In the genomic region with DNA sequence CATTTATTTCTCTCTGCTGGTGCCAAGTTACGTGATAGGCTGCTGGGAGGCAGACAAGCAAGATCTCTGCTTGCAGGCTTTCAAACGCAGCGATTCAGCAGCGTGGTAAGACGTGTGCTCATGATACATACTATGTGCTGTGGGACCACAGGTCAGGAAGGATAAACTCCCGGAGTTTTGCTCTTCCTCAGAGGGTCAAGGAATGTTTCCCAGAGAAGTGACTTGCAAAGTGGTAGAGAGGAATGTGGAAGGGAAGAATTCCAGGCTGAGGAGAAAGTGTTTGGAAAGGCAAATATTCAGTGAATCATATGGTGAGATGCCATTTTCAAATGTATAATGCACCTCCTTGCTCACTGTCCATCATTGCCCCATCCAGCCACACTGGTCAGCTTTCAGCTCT, we compare ENCODE assay signal across 13 cellular contexts. TPM values are rescaled to one million over a fixed set of nuclear protein-coding genes. Genes with fewer than 3 reads are reported as not detected.
A peak's percentile ranks its signal among the peaks of the same experiment; 100 is the strongest.
DNase-seq lines count a peak whose midpoint lies in the region; ATAC-seq, FAIRE-seq and TF ChIP-seq lines count a peak whose summit lies in the region.
"Had no signal": no experiment of that assay in that cellular context is flagged by ENCODE, and none has a peak within 500 bp of the region (broad histone marks: within the 10 kb centered on the region; RNA-seq: fewer than 3 reads in every experiment).

No MANE protein-coding gene starts in this region.

- intact Hi-C loops in prostate gland (cut with DNase I): no loop called here

- H2AFZ ChIP-seq in SK-N-SH (ENCODE audit: low read depth) (no peak overlapping the region), hepatocyte (no peak overlapping the region)

- H4K20me1 ChIP-seq in SK-N-SH (ENCODE audit: insufficient read depth): 0 out of 2 replicates have a peak, but pooled peaks cover 2% of the 10 kb centered on the region
- no peaks in the 10 kb centered on the region for H4K20me1 ChIP-seq in hepatocyte (ENCODE audit: insufficient read depth, poor library complexity, severe bottlenecking)

- no peak for TF ChIP-seq CTCF in SK-N-SH (IDR thresholded peaks at IDR 0.05)
- TF ChIP-seq CTCF in hepatocyte (IDR thresholded peaks at IDR 0.05; ENCODE audit: poor library complexity): no peak
- TF ChIP-seq CTCF in prostate gland (IDR thresholded peaks at IDR 0.05): no peak

- TF ChIP-seq POLR2A in prostate gland (IDR thresholded peaks at IDR 0.05): no peak
- TF ChIP-seq POLR2A in GM12892 (IDR thresholded peaks at IDR 0.05; ENCODE audit: low read depth, low read length): no peak

- CTCF ChIA-PET in SK-N-SH (lab: Yijun Ruan, JAX): no interaction called here

- no peaks in the 10 kb centered on the region for H3K9me3 ChIP-seq in SK-N-SH
- no peaks in the 10 kb centered on the region for H3K9me3 ChIP-seq in hepatocyte (ENCODE audit: low read depth)
- no peaks in the 10 kb centered on the region for H3K9me3 ChIP-seq in prostate gland
- H3K9me3 ChIP-seq: neutrophil had no signal

- H3K27ac ChIP-seq in SK-N-SH (ENCODE audit: low read depth in 2 of 2, low read length in 1 of 2) (peak overlapping the region; percentile 47 to 69; a peak in 3 of 4 replicates), hepatocyte (peak overlapping the region; percentile 74), prostate gland (peak overlapping the region; percentile 38 to 56)
- H3K27ac ChIP-seq: neutrophil had no signal

- no peak overlapping the region for H3K9ac ChIP-seq in SK-N-SH

- no peak for FAIRE-seq in GM12892 (lab: Jason Lieb, UNC)

- peaks cover 14% of the 10 kb centered on the region for H3K79me2 ChIP-seq in SK-N-SH (ENCODE audit: insufficient read depth)
- peaks cover 82% of the 10 kb centered on the region for H3K79me2 ChIP-seq in hepatocyte

- POLR2A ChIA-PET in SK-N-SH (lab: Yijun Ruan, JAX): no interaction called here

- TF ChIP-seq RAD21 in SK-N-SH (IDR thresholded peaks at IDR 0.05; ENCODE audit: low read length): no peak

- H3K36me3 ChIP-seq in SK-N-SH (replicated peaks in 1 of 2; ENCODE audit: control insufficient read depth in 1 of 2, insufficient read depth in 2 of 2, low read length in 1 of 2) (no peaks in the 10 kb centered on the region), hepatocyte (replicated peaks; ENCODE audit: insufficient read depth, low read depth) (no peaks in the 10 kb centered on the region), prostate gland (no peaks in the 10 kb centered on the region)
- H3K36me3 ChIP-seq: neutrophil had no signal

- H3K4me1 ChIP-seq in SK-N-SH (ENCODE audit: control insufficient read depth in 1 of 2, insufficient read depth in 2 of 2, low read depth in 1 of 2, low read length in 1 of 2) (peaks cover 0 to 6% of the 10 kb centered on the region in 2 experiments; a peak in 3 of 4 replicates), hepatocyte (ENCODE audit: insufficient read depth) (peaks cover 12% of the 10 kb centered on the region), prostate gland (replicated peaks) (peaks cover 6% of the 10 kb centered on the region)

- ATAC-seq in HG03196 (IDR thresholded peaks at IDR 0.05; ENCODE audit: unreplicated experiment): no peak

- H3K4me3 ChIP-seq in SK-N-SH (ENCODE audit: low read depth in 2 of 2, low read length in 1 of 2) (no peak overlapping the region), hepatocyte (no peak overlapping the region), prostate gland (peak overlapping the region; percentile 2 to 14)

- no peaks in the 10 kb centered on the region for H3K9me2 ChIP-seq in SK-N-SH
- no peaks in the 10 kb centered on the region for H3K9me2 ChIP-seq in hepatocyte (replicated peaks; ENCODE audit: insufficient read depth)

- H3F3A ChIP-seq in SK-N-SH (replicated peaks; ENCODE audit: insufficient read depth): peaks cover 5% of the 10 kb centered on the region

- TF ChIP-seq EP300 in SK-N-SH (IDR thresholded peaks at IDR 0.05; ENCODE audit: borderline replicate concordance in 1 of 2, low read depth in 1 of 2, low read length in 1 of 2): no peak

- H3K4me2 ChIP-seq in SK-N-SH: peak overlapping the region; percentile 63; the same call in 1 of the 2 replicates
- H3K4me2 ChIP-seq in hepatocyte: peak overlapping the region; percentile 67

- H3K27me3 ChIP-seq in SK-N-SH (ENCODE audit: insufficient read depth): no peaks in the 10 kb centered on the region; the same call in 1 of the 2 replicates
- no peaks in the 10 kb centered on the region for H3K27me3 ChIP-seq in hepatocyte
- H3K27me3 ChIP-seq in prostate gland (replicated peaks; ENCODE audit: insufficient read depth): no peaks in the 10 kb centered on the region
- H3K27me3 ChIP-seq: neutrophil had no signal

- 13% methylated on average over 6 of the region's 6 CpGs for WGBS in SK-N-SH (ENCODE audit: low lambda C conversion rate)
- 72% methylated on average over 6 of the region's 6 CpGs for WGBS in hepatocyte (ENCODE audit: low lambda C conversion rate, missing lambda C conversion rate)
- WGBS in prostate gland: 44% methylated on average over 6 of the region's 6 CpGs

- DNase-seq in ELR (ENCODE audit: low read depth) (peak; percentile 41), SK-N-SH (no peak), hepatocyte (ENCODE audit: low spot score) (no peak), prostate gland (ENCODE audit: low spot score) (no peak), GM12892 (ENCODE audit: insufficient read length) (no peak), DMS79 treated with DMSO at 0.1 percent for 48 hours (lab: John Stamatoyannopoulos, UW) (no peak), NCI-H446 (lab: John Stamatoyannopoulos, UW) (no peak)
- DNase-seq: activated CD4-positive, alpha-beta memory T cell treated with anti-CD3 and anti-CD28 coated beads, Interleukin-2, amount 10 ng/mL, durations not matched to agents 7 days and 5 days; NCI-H1436; stimulated activated CD4-positive, alpha-beta T cell treated with anti-CD3 and anti-CD28 coated beads, Interleukin-2, amount 100 ng/mL, for 48 hours; T-helper 1 cell had no signal

TF ChIP-seq in SK-N-SH, 30 proteins besides CTCF, POLR2A, EP300 and RAD21:
- TF ChIP-seq FOXJ3 (CRISPR knock-in tag; IDR thresholded peaks at IDR 0.05): no peak
- no peak for TF ChIP-seq RFX5 (IDR thresholded peaks at IDR 0.05; ENCODE audit: low read length)
- no peak for TF ChIP-seq MXI1 (IDR thresholded peaks at IDR 0.05; ENCODE audit: low read depth, low read length)
- TF ChIP-seq ELF1 (IDR thresholded peaks at IDR 0.05): no peak
- no peak for TF ChIP-seq NFIC (IDR thresholded peaks at IDR 0.05; ENCODE audit: borderline replicate concordance)
- TF ChIP-seq RCOR1 (IDR thresholded peaks at IDR 0.05; ENCODE audit: low read length): no peak
- no peak for TF ChIP-seq POLR2AphosphoS5 (IDR thresholded peaks at IDR 0.05; ENCODE audit: low read depth, low read length)
- TF ChIP-seq GATA2 (CRISPR knock-in tag; IDR thresholded peaks at IDR 0.05): no peak
- no peak for TF ChIP-seq RXRA (IDR thresholded peaks at IDR 0.05; ENCODE audit: borderline replicate concordance, low read depth)
- TF ChIP-seq, protein P1, sequence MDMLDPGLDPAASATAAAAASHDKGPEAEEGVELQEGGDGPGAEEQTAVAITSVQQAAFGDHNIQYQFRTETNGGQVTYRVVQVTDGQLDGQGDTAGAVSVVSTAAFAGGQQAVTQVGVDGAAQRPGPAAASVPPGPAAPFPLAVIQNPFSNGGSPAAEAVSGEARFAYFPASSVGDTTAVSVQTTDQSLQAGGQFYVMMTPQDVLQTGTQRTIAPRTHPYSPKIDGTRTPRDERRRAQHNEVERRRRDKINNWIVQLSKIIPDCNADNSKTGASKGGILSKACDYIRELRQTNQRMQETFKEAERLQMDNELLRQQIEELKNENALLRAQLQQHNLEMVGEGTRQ (IDR thresholded peaks at IDR 0.05; ENCODE audit: borderline replicate concordance, low read depth, low read length): no peak
- no peak for TF ChIP-seq TAF1 (IDR thresholded peaks at IDR 0.05; ENCODE audit: borderline replicate concordance, low read depth, low read length)
- TF ChIP-seq SMC3 (IDR thresholded peaks at IDR 0.05; ENCODE audit: low read depth, low read length): no peak

RNA-seq across cellular contexts. Expression of a gene that starts 46.5 kb away (rescaled TPM):
- polyA plus RNA-seq in SK-N-SH (2012; rRNA removed) (6.8 and 8.7 TPM in 2 replicates), hepatocyte (33.1 and 54.0 TPM in 2 replicates)
- 10.1 and 10.3 TPM in 2 replicates for polyA plus RNA-seq in SK-N-SH (2012; cell fraction: cytosol; rRNA removed)
- polyA plus RNA-seq in SK-N-SH (2012; cell fraction: nucleus; rRNA removed): 9.0 and 18.6 TPM in 2 replicates
- total RNA-seq in hepatocyte (86.5 and 112 TPM in 2 replicates), prostate gland (100 to 1,000 TPM; 150 to 188 TPM)
- polyA plus RNA-seq in GM12892 (2012; ENCODE audit: missing spikeins): 13.3 TPM

Comparison
In these comparisons a context has a peak if more than half of its experiments do, and no peak if none do; other contexts are left out.
1. H3K4me3 ChIP-seq: peak in prostate gland (2 of 2); none in SK-N-SH (0 of 2) and hepatocyte (single experiment).
2. Peak in every context shown above with its lines, with median percentiles within 50 percentile points of each other: H3K27ac ChIP-seq.